8 cellular contexts compared by ENCODE assay signal in the genomic region with DNA sequence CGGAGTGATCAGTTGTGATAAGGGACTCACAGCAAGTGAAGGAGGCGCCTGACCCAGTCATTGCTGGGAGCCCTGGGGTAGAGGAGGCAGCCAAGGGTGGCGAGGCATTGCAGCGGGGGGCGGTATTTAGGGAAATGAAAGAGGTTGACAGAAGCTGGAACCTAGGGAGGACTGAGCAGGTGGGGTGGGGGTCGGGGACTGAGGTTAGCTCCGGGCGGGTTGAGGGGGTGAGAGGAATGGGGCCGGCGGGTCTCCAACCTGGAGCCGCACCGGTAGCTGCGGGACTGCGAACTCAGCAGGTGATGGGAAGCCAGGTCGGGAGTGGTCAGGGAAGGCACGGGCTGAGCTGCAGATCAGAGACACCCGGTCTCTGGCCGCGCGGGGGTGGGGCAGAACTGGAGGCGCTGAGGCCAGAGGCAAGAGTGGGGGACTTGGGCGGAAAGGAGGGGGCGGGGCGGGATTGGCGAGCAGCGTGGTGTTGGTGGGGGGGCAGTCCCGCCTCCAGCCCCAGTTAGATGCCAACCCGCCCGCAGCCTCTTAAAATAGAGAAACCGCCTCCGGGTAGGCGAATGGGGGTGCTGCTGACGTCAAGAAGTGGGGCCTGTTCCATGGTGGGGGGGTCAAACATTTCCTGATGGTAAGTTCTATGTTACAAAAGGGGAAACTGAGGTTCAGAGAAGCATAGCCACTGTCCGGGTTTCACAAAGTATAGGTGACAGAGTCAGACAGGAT. TPM values are rescaled to one million over a fixed set of nuclear protein-coding genes. Genes with fewer than 3 reads are reported as not detected.
DNase-seq lines count a peak whose midpoint lies in the region; TF ChIP-seq lines count a peak whose summit lies in the region.

No MANE protein-coding gene starts in this region.

- peaks cover 7% of the 10 kb centered on the region for H3K4me1 Mint-ChIP-seq in mesothelial cell of epicardium

- H3K4me1 ChIP-seq in HUES48 (ENCODE audit: control insufficient read depth, insufficient read depth, low read length): peaks cover 8% of the 10 kb centered on the region; the same call in 1 of the 2 replicates

- H3K4me3 ChIP-seq in HUES48 (ENCODE audit: low read depth, low read length): peak overlapping the region; percentile 48

- no peaks in the 10 kb centered on the region for H3K9me3 ChIP-seq in HUES48 (ENCODE audit: control insufficient read depth, insufficient read depth, low read length)

- DNase-seq in EH (ENCODE audit: low read depth) (peak; percentile 26), GM20000 (ENCODE audit: low spot score) (peak; percentile 86), activated gamma-delta T cell treated with Interleukin-2 at 50 U/mL for 16 hours (peak; percentile 32), mesothelial cell of epicardium (ENCODE audit: low spot score in 2 of 2, unreplicated experiment in 2 of 2) (no peak), NCI-H1930 (lab: John Stamatoyannopoulos, UW) (no peak), GF-D8 (lab: John Stamatoyannopoulos, UW) (no peak), COR-L47 (lab: John Stamatoyannopoulos, UW) (no peak)

- H3K36me3 ChIP-seq in HUES48 (ENCODE audit: control insufficient read depth, insufficient read depth, low read length): no peaks in the 10 kb centered on the region

- TF ChIP-seq CTCF in GM20000 (IDR thresholded peaks at IDR 0.05; ENCODE audit: extremely low read depth, missing control alignments): no peak
- TF ChIP-seq CTCF in mesothelial cell of epicardium (IDR thresholded peaks at IDR 0.05; ENCODE audit: unreplicated experiment): no peak

- peak overlapping the region; percentile 36 for H3K4me3 Mint-ChIP-seq in mesothelial cell of epicardium

- H3K27ac ChIP-seq in HUES48 (ENCODE audit: low read depth, low read length): no peak overlapping the region

- H3K27ac Mint-ChIP-seq in mesothelial cell of epicardium: no peak overlapping the region

- no peak overlapping the region for H3K9ac ChIP-seq in HUES48 (ENCODE audit: low read depth, low read length)

- peaks cover 10% of the 10 kb centered on the region for H3K27me3 ChIP-seq in HUES48 (ENCODE audit: control insufficient read depth, insufficient read depth, low read length)

- no peaks in the 10 kb centered on the region for H3K9me3 Mint-ChIP-seq in mesothelial cell of epicardium

- peaks cover 44% of the 10 kb centered on the region for H3K27me3 Mint-ChIP-seq in mesothelial cell of epicardium (ENCODE audit: low read depth)

- H3K36me3 Mint-ChIP-seq in mesothelial cell of epicardium: no peaks in the 10 kb centered on the region

RNA-seq across cellular contexts. Expression of a gene that starts 1.5 kb away (rescaled TPM):
- 15.0 to 17.0 TPM (median 16.0 TPM) in 3 replicates for total RNA-seq in mesothelial cell of epicardium

RNA-seq across cellular contexts. Expression of a gene that starts 12.3 kb away (rescaled TPM):
- not detected in 3 replicates for total RNA-seq in mesothelial cell of epicardium

RNA-seq across cellular contexts. Expression of a gene that starts 53.9 kb away (rescaled TPM):
- 90.4 to 95.5 TPM (median 94.7 TPM) in 3 replicates for total RNA-seq in mesothelial cell of epicardium

Comparison
In these comparisons a context has a peak if more than half of its experiments do, and no peak if none do; other contexts are left out.
1. DNase-seq: peak in EH (single experiment), GM20000 (single experiment) and activated gamma-delta T cell treated with Interleukin-2 at 50 U/mL for 16 hours (single experiment); none in mesothelial cell of epicardium (0 of 2), NCI-H1930 (0 of 2), GF-D8 (single experiment) and COR-L47 (single experiment).